9 cellular contexts compared by ENCODE assay signal in genomic region chr12:26239508-26240328, GRCh38. TPM values are rescaled to one million over a fixed set of nuclear protein-coding genes. Genes with fewer than 3 reads are reported as not detected.
DNase-seq lines count a peak whose midpoint lies in the region; ATAC-seq and TF ChIP-seq lines count a peak whose summit lies in the region.
"Had no signal": no experiment of that assay in that cellular context is flagged by ENCODE, and none has a peak within 500 bp of the region (broad histone marks: within the 10 kb centered on the region; RNA-seq: fewer than 3 reads in every experiment).

No MANE protein-coding gene starts in this region.

- H3K4me3 Mint-ChIP-seq in IgD-negative memory B cell (no peak overlapping the region), type B pancreatic cell (no peak overlapping the region), CD14-positive monocyte (no peak overlapping the region)

- DNase-seq in astrocyte of the spinal cord (ENCODE audit: low read depth, low spot score) (peak; percentile 99), kidney epithelial cell (ENCODE audit: low read depth) (peak; percentile 85), type B pancreatic cell (ENCODE audit: extremely low spot score, unreplicated experiment) (no peak), CD14-positive monocyte (ENCODE audit: low spot score) (no peak), OCI-M1 (lab: John Stamatoyannopoulos, UW) (no peak)
- DNase-seq: activated naive CD4-positive, alpha-beta T cell treated with anti-CD3 and anti-CD28 coated beads, Interleukin-2, amount 50 U/mL, for 16 hours; upper lobe of left lung had no signal

- H3K27me3 ChIP-seq in kidney epithelial cell (ENCODE audit: control insufficient read depth, insufficient read depth, low read length) = no peaks in the 10 kb centered on the region
- H3K27me3 ChIP-seq: upper lobe of left lung had no signal

- H3K27me3 Mint-ChIP-seq in IgD-negative memory B cell = no peaks in the 10 kb centered on the region
- H3K27me3 Mint-ChIP-seq in type B pancreatic cell = peaks cover 21% of the 10 kb centered on the region
- peaks cover 4 to 5% (median 5%) of the 10 kb centered on the region in 3 donors for H3K27me3 Mint-ChIP-seq in CD14-positive monocyte (ENCODE audit: low read depth in 3 of 3)

- H3K9me3 Mint-ChIP-seq in IgD-negative memory B cell (peaks cover 0 to 3% (median 0%) of the 10 kb centered on the region in 3 donors), type B pancreatic cell (no peaks in the 10 kb centered on the region), CD14-positive monocyte (peaks cover 0 to 2% (median 0%) of the 10 kb centered on the region in 7 donors)

- in situ Hi-C loops in astrocyte of the spinal cord (cut with HindIII; ENCODE audit: low sequenced_read_pairs) = no loop called here

- peaks cover 16% of the 10 kb centered on the region for H3K36me3 Mint-ChIP-seq in IgD-negative memory B cell
- H3K36me3 Mint-ChIP-seq in type B pancreatic cell = no peaks in the 10 kb centered on the region
- no peaks in the 10 kb centered on the region for H3K36me3 Mint-ChIP-seq in CD14-positive monocyte

- no peaks in the 10 kb centered on the region for H3K36me3 ChIP-seq in kidney epithelial cell (ENCODE audit: control insufficient read depth, insufficient read depth, low read length)
- H3K36me3 ChIP-seq: upper lobe of left lung had no signal

- H3K4me1 Mint-ChIP-seq in IgD-negative memory B cell (peaks cover 2 to 4% (median 3%) of the 10 kb centered on the region in 3 donors), type B pancreatic cell (ENCODE audit: unreplicated experiment) (peaks cover 7% of the 10 kb centered on the region), CD14-positive monocyte (peaks cover 5% of the 10 kb centered on the region)

- TF ChIP-seq CTCF in astrocyte of the spinal cord (IDR thresholded peaks at IDR 0.05; ENCODE audit: low read depth, low read length) (no peak), kidney epithelial cell (IDR thresholded peaks at IDR 0.05; ENCODE audit: insufficient read depth, low read length, poor library complexity, severe bottlenecking) (no peak), type B pancreatic cell (conservative IDR thresholded peaks at IDR 0.05) (no peak), CD14-positive monocyte (IDR thresholded peaks at IDR 0.05) (no peak)

- intact Hi-C loops in CD14-positive monocyte (cut with micrococcal nuclease) = no loop called here

- H3K27ac Mint-ChIP-seq in IgD-negative memory B cell (peak overlapping the region in 2 of 3 donors; percentile 67 to 81), type B pancreatic cell (peak overlapping the region; percentile 50), CD14-positive monocyte (peak overlapping the region in 1 of 7 donors; percentile 77)

- H3K4me3 ChIP-seq in astrocyte of the spinal cord (ENCODE audit: low read depth, low read length) (no peak overlapping the region), kidney epithelial cell (ENCODE audit: low read depth, low read length) (no peak overlapping the region)
- H3K4me3 ChIP-seq: upper lobe of left lung had no signal

- ATAC-seq in GM21737 (IDR thresholded peaks at IDR 0.05; ENCODE audit: unreplicated experiment) = no peak

RNA-seq across cellular contexts. Expression of gene SSPN, which starts 44.3 kb away (rescaled TPM):
- polyA plus RNA-seq in IgD-negative memory B cell = 149 TPM
- total RNA-seq in kidney epithelial cell = 1.7 and 7.1 TPM in 2 replicates
- total RNA-seq in type B pancreatic cell (ENCODE audit: low replicate concordance) = 2.9 and 11.3 TPM in 2 replicates
- under 1 TPM in 1 of 2 donors, not detected in 1; 0.15 TPM for polyA plus RNA-seq in CD14-positive monocyte

Comparison
In these comparisons a context has a peak if more than half of its experiments do, and no peak if none do; other contexts are left out.
1. DNase-seq: peak in astrocyte of the spinal cord (single experiment) and kidney epithelial cell (single experiment); none in type B pancreatic cell (single experiment), CD14-positive monocyte (single experiment) and OCI-M1 (single experiment).